13 cellular contexts compared by ENCODE assay signal in the genomic region with DNA sequence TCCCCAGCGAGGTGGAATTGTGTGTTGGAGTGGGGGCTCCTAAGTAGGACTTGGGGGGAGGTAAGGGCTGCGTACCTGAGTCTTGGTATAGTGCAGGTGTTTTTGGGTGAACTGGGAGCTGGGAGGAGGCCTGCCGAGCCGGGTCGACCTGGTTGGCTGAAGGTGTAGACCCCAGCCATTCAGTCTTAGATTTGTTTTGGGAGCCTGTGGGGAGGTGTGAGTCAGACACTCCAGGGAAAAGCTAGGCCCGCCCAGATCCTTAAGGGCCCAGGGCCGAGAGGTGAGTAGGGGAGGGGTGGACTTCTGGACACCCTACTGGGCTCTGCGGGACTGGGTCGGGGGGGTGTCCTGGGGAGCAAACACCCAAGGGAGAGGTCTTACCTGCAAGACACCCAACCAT. TPM values are rescaled to one million over a fixed set of nuclear protein-coding genes. Genes with fewer than 3 reads are reported as not detected.
DNase-seq lines count a peak whose midpoint lies in the region; ATAC-seq, FAIRE-seq and TF ChIP-seq lines count a peak whose summit lies in the region.
"Had no signal": no experiment of that assay in that cellular context is flagged by ENCODE, and none has a peak within 500 bp of the region (broad histone marks: within the 10 kb centered on the region; RNA-seq: fewer than 3 reads in every experiment).

No MANE protein-coding gene starts in this region.

- WGBS in prostate gland = 27% methylated on average over 9 of the region's 9 CpGs

- no peaks in the 10 kb centered on the region for H3F3A ChIP-seq in GM23338 (replicated peaks; ENCODE audit: low read depth)

- H3K9me3 Mint-ChIP-seq in GM23338 = no peaks in the 10 kb centered on the region; the same call in 2 of the 3 replicates
- no peaks in the 10 kb centered on the region for H3K9me3 Mint-ChIP-seq in activated naive CD8-positive, alpha-beta T cell treated with anti-CD3 and anti-CD28 coated beads for 36 hours

- H3K4me1 Mint-ChIP-seq in GM23338 = peaks cover 10% of the 10 kb centered on the region; the same call in 2 of the 3 replicates
- peaks cover 16% of the 10 kb centered on the region for H3K4me1 Mint-ChIP-seq in activated naive CD8-positive, alpha-beta T cell treated with anti-CD3 and anti-CD28 coated beads for 36 hours

- H3K36me3 ChIP-seq in GM23338 (ENCODE audit: insufficient read depth) = no peaks in the 10 kb centered on the region
- peaks cover 5 to 8% of the 10 kb centered on the region in 2 donors for H3K36me3 ChIP-seq in kidney (ENCODE audit: control insufficient read depth in 1 of 2, insufficient read depth in 2 of 2, low read length in 2 of 2)
- no peaks in the 10 kb centered on the region for H3K36me3 ChIP-seq in prostate gland

- no peak for TF ChIP-seq POLR2A in prostate gland (IDR thresholded peaks at IDR 0.05)

- H3K27me3 Mint-ChIP-seq in GM23338 (ENCODE audit: insufficient read depth, low read depth, poor library complexity) = peaks cover 22% of the 10 kb centered on the region
- no peaks in the 10 kb centered on the region for H3K27me3 Mint-ChIP-seq in activated naive CD8-positive, alpha-beta T cell treated with anti-CD3 and anti-CD28 coated beads for 36 hours

- H3K27me3 ChIP-seq in GM23338 (ENCODE audit: insufficient read depth) (peaks cover 5% of the 10 kb centered on the region; the same call in 1 of the 2 replicates), prostate gland (replicated peaks; ENCODE audit: insufficient read depth) (no peaks in the 10 kb centered on the region)

- H3K9me3 ChIP-seq in kidney (ENCODE audit: control insufficient read depth in 1 of 2, low read length in 2 of 2) = no peaks in the 10 kb centered on the region
- no peaks in the 10 kb centered on the region for H3K9me3 ChIP-seq in prostate gland

- no peak for DNase-seq in GM23338 (ENCODE audit: low spot score)
- DNase-seq in activated naive CD8-positive, alpha-beta T cell treated with anti-CD3 and anti-CD28 coated beads for 36 hours = no peak
- no peak for DNase-seq in kidney
- DNase-seq in prostate gland (ENCODE audit: low spot score) = no peak
- DNase-seq in SHP77 (lab: John Stamatoyannopoulos, UW) = no peak
- DNase-seq in left lobe of liver (ENCODE audit: low spot score) = no peak
- DNase-seq in superior temporal gyrus (ENCODE audit: extremely low spot score) = no peak
- DNase-seq in NCI-H510A (lab: John Stamatoyannopoulos, UW) = no peak
- DNase-seq: activated CD4-positive, alpha-beta T cell treated with anti-CD3 and anti-CD28 coated beads for 48 hours; left cardiac atrium had no signal

- peaks cover 6% of the 10 kb centered on the region; the same call in 1 of the 2 replicates for H3K79me2 ChIP-seq in GM23338 (replicated peaks; ENCODE audit: insufficient read depth)

- H3K9me2 ChIP-seq in GM23338 (ENCODE audit: insufficient read depth) = no peaks in the 10 kb centered on the region

- H3K4me1 ChIP-seq in GM23338 (ENCODE audit: insufficient read depth) (0 out of 2 replicates have a peak, but pooled peaks cover 6% of the 10 kb centered on the region), kidney (ENCODE audit: control insufficient read depth in 1 of 2, insufficient read depth in 1 of 2, low read depth in 1 of 2, low read length in 2 of 2) (peaks cover 0 to 4% of the 10 kb centered on the region in 2 donors), prostate gland (replicated peaks) (no peaks in the 10 kb centered on the region)

- FAIRE-seq in kidney (lab: Jason Lieb, UNC) = no peak
- FAIRE-seq: endothelial cell of umbilical vein, GM18507 had no signal

- no peaks in the 10 kb centered on the region for H4K20me1 ChIP-seq in GM23338 (replicated peaks; ENCODE audit: insufficient read depth)

- peak overlapping the region; percentile 90 for H3K27ac Mint-ChIP-seq in GM23338
- H3K27ac Mint-ChIP-seq in activated naive CD8-positive, alpha-beta T cell treated with anti-CD3 and anti-CD28 coated beads for 36 hours = no peak overlapping the region

- intact Hi-C loops in kidney (cut with DNase I) = no loop called here
- intact Hi-C loops in prostate gland (cut with DNase I) = no loop called here

- peaks cover 19% of the 10 kb centered on the region for H3K36me3 Mint-ChIP-seq in GM23338 (ENCODE audit: low read depth)
- H3K36me3 Mint-ChIP-seq in activated naive CD8-positive, alpha-beta T cell treated with anti-CD3 and anti-CD28 coated beads for 36 hours = peaks cover 3% of the 10 kb centered on the region

- H3K9ac ChIP-seq in kidney (ENCODE audit: low read length in 2 of 2) = peak overlapping the region; percentile 12 to 81
- H3K9ac ChIP-seq: KMS-11 had no signal

- H3K4me3 ChIP-seq in GM23338 (peak overlapping the region; percentile 94), kidney (ENCODE audit: low read length in 2 of 2) (peak overlapping the region; percentile 68 to 79), prostate gland (peak overlapping the region; percentile 75)

- peak overlapping the region; percentile 83 for H3K4me3 Mint-ChIP-seq in GM23338
- peak overlapping the region; percentile 18 for H3K4me3 Mint-ChIP-seq in activated naive CD8-positive, alpha-beta T cell treated with anti-CD3 and anti-CD28 coated beads for 36 hours

- no peak overlapping the region for H2AFZ ChIP-seq in GM23338

- peak overlapping the region; percentile 94 for H3K4me2 ChIP-seq in GM23338
- H3K4me2 ChIP-seq: KMS-11 had no signal

- ATAC-seq in GM23338 (no peak), left lobe of liver (no peak)
- ATAC-seq: left cardiac atrium had no signal

- TF ChIP-seq CTCF in GM23338 (conservative IDR thresholded peaks at IDR 0.05; ENCODE audit: low read depth in 2 of 2) (no peak), kidney (IDR thresholded peaks at IDR 0.05; ENCODE audit: borderline replicate concordance, extremely low read depth, insufficient read depth) (no peak), prostate gland (IDR thresholded peaks at IDR 0.05) (no peak)

- no peak overlapping the region for H3K27ac ChIP-seq in GM23338 (ENCODE audit: low read depth)
- H3K27ac ChIP-seq in kidney (ENCODE audit: low read depth in 2 of 2, low read length in 2 of 2) = peak overlapping the region in 1 of 2 donors; percentile 95
- no peak overlapping the region for H3K27ac ChIP-seq in prostate gland
- H3K27ac ChIP-seq: KMS-11 had no signal

RNA-seq across cellular contexts. Expression of gene CRB3, which starts 0.9 kb away (rescaled TPM):
- total RNA-seq in GM23338 (2014; rRNA removed; shearing (Covaris generic)) = 32.2 and 44.4 TPM in 2 replicates
- polyA plus RNA-seq in GM23338 (2016; fragmentation: Nextera tagmentation; extraction: Ambion mirVana) (11.8 and 16.6 TPM in 2 replicates), kidney (ENCODE audit: insufficient read depth, low read depth, low replicate concordance) (51.9 TPM)
- 1 to 10 TPM; 2.1 to 2.5 TPM for total RNA-seq in activated naive CD8-positive, alpha-beta T cell treated with anti-CD3 and anti-CD28 coated beads for 36 hours
- total RNA-seq in kidney (58.2 TPM), prostate gland (10 to 100 TPM; 23.1 to 39.3 TPM), left lobe of liver (25.9 TPM)
- total RNA-seq: endothelial cell of umbilical vein, left cardiac atrium had no signal
- polyA plus RNA-seq: endothelial cell of umbilical vein had no signal

RNA-seq across cellular contexts. Expression of gene SLC25A23, which starts 5.4 kb away (rescaled TPM):
- 90.5 and 96.4 TPM in 2 replicates for total RNA-seq in GM23338 (2014; rRNA removed; shearing (Covaris generic))
- polyA plus RNA-seq in GM23338 (2016; fragmentation: Nextera tagmentation; extraction: Ambion mirVana) (25.1 and 25.7 TPM in 2 replicates), kidney (ENCODE audit: insufficient read depth, low read depth, low replicate concordance) (69.2 TPM)
- total RNA-seq in activated naive CD8-positive, alpha-beta T cell treated with anti-CD3 and anti-CD28 coated beads for 36 hours = 10 to 100 TPM; 14.8 to 18.4 TPM
- total RNA-seq in kidney (76.6 TPM), prostate gland (10 to 100 TPM; 66.2 to 91.3 TPM), left lobe of liver (40.3 TPM)

RNA-seq across cellular contexts. Expression of gene DENND1C, which starts 16.6 kb away (rescaled TPM):
- 2.8 and 3.1 TPM in 2 replicates for total RNA-seq in GM23338 (2014; rRNA removed; shearing (Covaris generic))
- 6.1 and 6.3 TPM in 2 replicates for polyA plus RNA-seq in GM23338 (2016; fragmentation: Nextera tagmentation; extraction: Ambion mirVana)
- total RNA-seq in activated naive CD8-positive, alpha-beta T cell treated with anti-CD3 and anti-CD28 coated beads for 36 hours = 10 to 100 TPM; 62.4 to 63.2 TPM
- total RNA-seq in kidney = 8.2 TPM
- polyA plus RNA-seq in kidney (ENCODE audit: insufficient read depth, low read depth, low replicate concordance) = 2.6 TPM
- 1 to 10 TPM in 1 of 2 donors, under 1 TPM in 1; 0.91 to 1.4 TPM for total RNA-seq in prostate gland
- 1.1 TPM for total RNA-seq in left lobe of liver
- total RNA-seq: endothelial cell of umbilical vein had no signal
- polyA plus RNA-seq: endothelial cell of umbilical vein had no signal

RNA-seq across cellular contexts. Expression of gene SLC25A41, which starts 31.4 kb away (rescaled TPM):
- total RNA-seq in GM23338 (2014; rRNA removed; shearing (Covaris generic)) = 0.35 TPM in 1 of 2 replicates, not detected in the other
- polyA plus RNA-seq in GM23338 (2016; fragmentation: Nextera tagmentation; extraction: Ambion mirVana) (0.23 and 0.24 TPM in 2 replicates), kidney (ENCODE audit: insufficient read depth, low read depth, low replicate concordance) (0.69 TPM)
- under 1 TPM; 0.52 to 0.60 TPM for total RNA-seq in activated naive CD8-positive, alpha-beta T cell treated with anti-CD3 and anti-CD28 coated beads for 36 hours
- total RNA-seq in kidney (0.28 TPM), prostate gland (under 1 TPM; 0.18 to 0.57 TPM), left lobe of liver (0.18 TPM)
- total RNA-seq: endothelial cell of umbilical vein had no signal

RNA-seq across cellular contexts. Expression of gene TUBB4A, which starts 37.1 kb away (rescaled TPM):
- total RNA-seq in GM23338 (2014; rRNA removed; shearing (Covaris generic)) = 31.1 and 41.7 TPM in 2 replicates
- polyA plus RNA-seq in GM23338 (2016; fragmentation: Nextera tagmentation; extraction: Ambion mirVana) (32.9 and 34.6 TPM in 2 replicates), kidney (ENCODE audit: insufficient read depth, low read depth, low replicate concordance) (11.3 TPM)
- total RNA-seq in activated naive CD8-positive, alpha-beta T cell treated with anti-CD3 and anti-CD28 coated beads for 36 hours = 1 to 10 TPM; 7.3 to 7.8 TPM
- total RNA-seq in kidney (4.4 TPM), prostate gland (100 to 1,000 TPM in 1 of 2 donors, under 1 TPM in 1; 0.23 to 100 TPM), left lobe of liver (0.70 TPM)
- total RNA-seq: endothelial cell of umbilical vein had no signal
- polyA plus RNA-seq: endothelial cell of umbilical vein had no signal
